ENCODE assay signal across 21 cellular contexts in the genomic region with DNA sequence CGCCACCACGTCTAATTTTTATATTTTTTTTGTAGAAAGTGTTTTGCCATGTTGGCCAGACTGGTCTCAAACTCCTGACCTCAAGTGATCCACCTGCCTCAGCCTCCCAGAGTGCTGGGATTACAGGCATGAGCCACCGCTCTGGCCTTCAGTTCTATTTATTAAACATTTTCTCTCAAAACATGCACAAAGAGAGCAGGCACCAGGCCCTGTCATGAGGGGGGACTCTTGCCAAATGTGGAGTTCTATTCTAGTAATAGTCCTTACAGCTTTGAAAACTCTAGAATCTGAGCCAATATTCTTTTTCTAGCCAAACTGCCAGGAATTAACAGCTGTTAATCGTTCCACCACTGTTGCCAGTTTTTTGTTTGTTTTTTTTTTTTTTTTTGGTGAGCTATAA.
DNase-seq lines count a peak whose midpoint lies in the region; ATAC-seq and TF ChIP-seq lines count a peak whose summit lies in the region.
"Had no signal": no experiment of that assay in that cellular context is flagged by ENCODE, and none has a peak within 500 bp of the region (broad histone marks: within the 10 kb centered on the region; RNA-seq: fewer than 3 reads in every experiment).

No MANE protein-coding gene starts in this region.

- TF ChIP-seq CTCF in body of pancreas (IDR thresholded peaks at IDR 0.05) (peak in 1 of 7 experiments; percentile 2), left ventricle myocardium inferior (IDR thresholded peaks at IDR 0.05; ENCODE audit: borderline replicate concordance) (no peak)

- H3K4me1 ChIP-seq in body of pancreas (peaks cover 28% of the 10 kb centered on the region), left ventricle myocardium inferior (peaks cover 28% of the 10 kb centered on the region)

- TF ChIP-seq POLR2A in body of pancreas (IDR thresholded peaks at IDR 0.05): no peak

- no peaks in the 10 kb centered on the region for H3K9me3 ChIP-seq in body of pancreas
- H3K9me3 ChIP-seq in left ventricle myocardium inferior (replicated peaks): no peaks in the 10 kb centered on the region
- H3K9me3 ChIP-seq: neutrophil, stomach, upper lobe of left lung had no signal

- DNase-seq in G401 (ENCODE audit: low spot score): peak; percentile 8
- DNase-seq in body of pancreas: peak; percentile 76 to 88 (median 86)
- DNase-seq in left ventricle myocardium inferior: peak; percentile 38
- DNase-seq in sciatic nerve (ENCODE audit: low spot score): no peak
- DNase-seq in T1000 (lab: John Stamatoyannopoulos, UW): no peak
- no peak for DNase-seq in activated CD4-positive, alpha-beta T cell treated with anti-CD3 and anti-CD28 coated beads for 4 hours
- DNase-seq: activated CD8-positive, alpha-beta memory T cell treated with anti-CD3 and anti-CD28 coated beads for 24 hours; activated effector memory CD4-positive, alpha-beta T cell treated with anti-CD3 and anti-CD28 coated beads, Interleukin-2, amount 50 U/mL, for 16 hours; DMS53; GDM1; NCI-H1092; NCI-H2029 treated with DMSO at 0.1 percent for 48 hours; NCI-H2227 treated with DMSO at 0.1 percent for 48 hours; small intestine; stimulated activated CD4-positive, alpha-beta T cell treated with anti-CD3 and anti-CD28 coated beads, Interleukin-2, amount 100 ng/mL, for 24 hours; stomach; T-helper 17 cell; upper lobe of left lung had no signal

- ATAC-seq in body of pancreas: peak; percentile 98
- ATAC-seq in sciatic nerve: peak; percentile 50
- ATAC-seq in GM21723 (IDR thresholded peaks at IDR 0.05; ENCODE audit: unreplicated experiment): no peak
- no peak for ATAC-seq in GM19328 (IDR thresholded peaks at IDR 0.05; ENCODE audit: unreplicated experiment)
- ATAC-seq: T-helper 17 cell had no signal

- WGBS in body of pancreas, 2 donors: 22 to 25% methylated on average over 4 of the region's 4 CpGs

- in situ Hi-C loops in G401 (cut with HindIII; ENCODE audit: low sequenced_read_pairs): no loop called here

- no peaks in the 10 kb centered on the region for H3K36me3 ChIP-seq in body of pancreas (replicated peaks in 1 of 2; ENCODE audit: insufficient read depth in 1 of 2, low read depth in 2 of 2)
- H3K36me3 ChIP-seq in left ventricle myocardium inferior: no peaks in the 10 kb centered on the region
- H3K36me3 ChIP-seq: neutrophil, stomach, upper lobe of left lung had no signal

- H3K27me3 ChIP-seq in body of pancreas (no peaks in the 10 kb centered on the region), left ventricle myocardium inferior (ENCODE audit: low read depth) (no peaks in the 10 kb centered on the region)
- H3K27me3 ChIP-seq: neutrophil, stomach, upper lobe of left lung had no signal

- H3K27ac ChIP-seq in body of pancreas (peak overlapping the region in 3 of 4 donors; percentile 49 to 70 (median 62)), left ventricle myocardium inferior (replicated peaks) (peak overlapping the region; percentile 36)
- H3K27ac ChIP-seq: neutrophil, stomach, upper lobe of left lung had no signal

- H3K4me3 ChIP-seq in body of pancreas (no peak overlapping the region), left ventricle myocardium inferior (no peak overlapping the region)
- H3K4me3 ChIP-seq: stomach, upper lobe of left lung had no signal

- intact Hi-C loops in body of pancreas (cut with DNase I): no loop called here
- intact Hi-C loops in left ventricle myocardium inferior (cut with micrococcal nuclease): no loop called here
- intact Hi-C loops in sciatic nerve (cut with DNase I): no loop called here

Comparison
In these comparisons a context has a peak if more than half of its experiments do, and no peak if none do; other contexts are left out.
1. DNase-seq: peak in G401 (single experiment), body of pancreas (4 of 4) and left ventricle myocardium inferior (single experiment); none in sciatic nerve (single experiment), T1000 (single experiment) and activated CD4-positive, alpha-beta T cell treated with anti-CD3 and anti-CD28 coated beads for 4 hours (0 of 2).
2. ATAC-seq: peak in body of pancreas (single experiment) and sciatic nerve (single experiment); none in GM21723 (single experiment) and GM19328 (single experiment).